In genomic region chr9:272251-273213, GRCh38 we compare ENCODE assay signal across 1 cellular context.
TF ChIP-seq lines count a peak whose summit lies in the region.

No MANE protein-coding gene starts in this region.

TF ChIP-seq in GM12878, 131 proteins besides CTCF, POLR2A, EP300 and RAD21 (continued from another document and continues in another):
- TF ChIP-seq USF2 (IDR thresholded peaks at IDR 0.05; ENCODE audit: borderline replicate concordance, low read depth, low read length) (no peak), NFIC (IDR thresholded peaks at IDR 0.05; ENCODE audit: low read depth, low read length) (no peak; the same call in 1 of the 2 replicates), KAT2A (conservative IDR thresholded peaks at IDR 0.05; ENCODE audit: control insufficient read depth, low read depth, low read length) (no peak), PAX5 (IDR thresholded peaks at IDR 0.05; ENCODE audit: borderline replicate concordance, low read depth, low read length) (peak; percentile 14; the same call in 1 of the 2 replicates), RBBP5 (conservative IDR thresholded peaks at IDR 0.05) (no peak), ZNF622 (IDR thresholded peaks at IDR 0.05) (no peak), MYC (IDR thresholded peaks at IDR 0.05; ENCODE audit: insufficient read depth, insufficient read length, insufficient replicate concordance, low read length, severe bottlenecking) (no peak), BMI1 (IDR thresholded peaks at IDR 0.05; ENCODE audit: borderline replicate concordance) (no peak; the same call in 1 of the 2 replicates), FOXM1 (IDR thresholded peaks at IDR 0.05; ENCODE audit: low read depth, low read length) (no peak; the same call in 1 of the 2 replicates), SPI1 (IDR thresholded peaks at IDR 0.05; ENCODE audit: borderline replicate concordance, insufficient read depth, low read depth, low read length) (peak; percentile 95), CREB1 (IDR thresholded peaks at IDR 0.05; ENCODE audit: low read depth) (peak; percentile 67), ASH2L (IDR thresholded peaks at IDR 0.05; ENCODE audit: borderline replicate concordance, low read depth) (no peak), ATF7 (IDR thresholded peaks at IDR 0.05; ENCODE audit: low read depth) (peak; percentile 79), DPF2 (IDR thresholded peaks at IDR 0.05) (peak; percentile 60; the same call in 1 of the 2 replicates), IRF4 (IDR thresholded peaks at IDR 0.05; ENCODE audit: low read depth, low read length) (0 out of 2 replicates have a peak, but pooled peaks have one; percentile 19), GABPA (IDR thresholded peaks at IDR 0.05; ENCODE audit: low read depth) (peak; percentile 74), IKZF2 (IDR thresholded peaks at IDR 0.05) (peak; percentile 47 to 62; a peak in 3 of 4 replicates), ETV6 (conservative IDR thresholded peaks at IDR 0.05 in 1 of 2, IDR thresholded peaks at IDR 0.05 in 1 of 2; ENCODE audit: borderline replicate concordance in 1 of 2, low read depth in 1 of 2) (peak in 1 of 2 experiments; percentile 97; a peak in 2 of 4 replicates), MEF2A (IDR thresholded peaks at IDR 0.05; ENCODE audit: insufficient read depth, low read depth, low read length) (0 out of 2 replicates have a peak, but pooled peaks have one; percentile 20), MLLT1 (IDR thresholded peaks at IDR 0.05) (peak; percentile 87), YBX1 (IDR thresholded peaks at IDR 0.05) (no peak), STAT1 (conservative IDR thresholded peaks at IDR 0.05) (no peak), PML (IDR thresholded peaks at IDR 0.05; ENCODE audit: low read length) (0 out of 2 replicates have a peak, but pooled peaks have one; percentile 73), NR2C1 (IDR thresholded peaks at IDR 0.05) (no peak), SIX5 (IDR thresholded peaks at IDR 0.05; ENCODE audit: low read depth, low read length, severe bottlenecking) (no peak), TARDBP (IDR thresholded peaks at IDR 0.05; ENCODE audit: borderline replicate concordance) (peak; percentile 53; the same call in 1 of the 2 replicates), ZNF24 (IDR thresholded peaks at IDR 0.05) (no peak), ZNF384 (IDR thresholded peaks at IDR 0.05; ENCODE audit: borderline replicate concordance, low read depth, low read length) (no peak), CHD2 (IDR thresholded peaks at IDR 0.05; ENCODE audit: borderline replicate concordance, low read depth, low read length) (peak; percentile 39; the same call in 1 of the 2 replicates), HDAC6 (IDR thresholded peaks at IDR 0.05; ENCODE audit: unreplicated experiment) (no peak), EED (IDR thresholded peaks at IDR 0.05; ENCODE audit: low read depth) (0 out of 2 replicates have a peak, but pooled peaks have one; percentile 26), PAX8 (IDR thresholded peaks at IDR 0.05) (peak; percentile 94), EZH2 (IDR thresholded peaks at IDR 0.05; ENCODE audit: borderline replicate concordance, control insufficient read depth, low read depth, low read length) (no peak), SMARCA5 (IDR thresholded peaks at IDR 0.05) (peak; percentile 83; the same call in 1 of the 2 replicates), POU2F2 (IDR thresholded peaks at IDR 0.05; ENCODE audit: borderline replicate concordance, low read depth, low read length) (peak; percentile 59; the same call in 2 of the 3 replicates), CREM (IDR thresholded peaks at IDR 0.05; ENCODE audit: low read depth) (peak; percentile 49), MEF2B (IDR thresholded peaks at IDR 0.05; ENCODE audit: partially characterized antibody, poor library complexity, severe bottlenecking) (peak; percentile 28), MTA2 (IDR thresholded peaks at IDR 0.05; ENCODE audit: low read depth) (peak; percentile 32; the same call in 1 of the 2 replicates), ZNF217 (IDR thresholded peaks at IDR 0.05) (0 out of 2 replicates have a peak, but pooled peaks have one; percentile 15)
- TF ChIP-seq, protein P1, sequence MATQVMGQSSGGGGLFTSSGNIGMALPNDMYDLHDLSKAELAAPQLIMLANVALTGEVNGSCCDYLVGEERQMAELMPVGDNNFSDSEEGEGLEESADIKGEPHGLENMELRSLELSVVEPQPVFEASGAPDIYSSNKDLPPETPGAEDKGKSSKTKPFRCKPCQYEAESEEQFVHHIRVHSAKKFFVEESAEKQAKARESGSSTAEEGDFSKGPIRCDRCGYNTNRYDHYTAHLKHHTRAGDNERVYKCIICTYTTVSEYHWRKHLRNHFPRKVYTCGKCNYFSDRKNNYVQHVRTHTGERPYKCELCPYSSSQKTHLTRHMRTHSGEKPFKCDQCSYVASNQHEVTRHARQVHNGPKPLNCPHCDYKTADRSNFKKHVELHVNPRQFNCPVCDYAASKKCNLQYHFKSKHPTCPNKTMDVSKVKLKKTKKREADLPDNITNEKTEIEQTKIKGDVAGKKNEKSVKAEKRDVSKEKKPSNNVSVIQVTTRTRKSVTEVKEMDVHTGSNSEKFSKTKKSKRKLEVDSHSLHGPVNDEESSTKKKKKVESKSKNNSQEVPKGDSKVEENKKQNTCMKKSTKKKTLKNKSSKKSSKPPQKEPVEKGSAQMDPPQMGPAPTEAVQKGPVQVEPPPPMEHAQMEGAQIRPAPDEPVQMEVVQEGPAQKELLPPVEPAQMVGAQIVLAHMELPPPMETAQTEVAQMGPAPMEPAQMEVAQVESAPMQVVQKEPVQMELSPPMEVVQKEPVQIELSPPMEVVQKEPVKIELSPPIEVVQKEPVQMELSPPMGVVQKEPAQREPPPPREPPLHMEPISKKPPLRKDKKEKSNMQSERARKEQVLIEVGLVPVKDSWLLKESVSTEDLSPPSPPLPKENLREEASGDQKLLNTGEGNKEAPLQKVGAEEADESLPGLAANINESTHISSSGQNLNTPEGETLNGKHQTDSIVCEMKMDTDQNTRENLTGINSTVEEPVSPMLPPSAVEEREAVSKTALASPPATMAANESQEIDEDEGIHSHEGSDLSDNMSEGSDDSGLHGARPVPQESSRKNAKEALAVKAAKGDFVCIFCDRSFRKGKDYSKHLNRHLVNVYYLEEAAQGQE (IDR thresholded peaks at IDR 0.05; ENCODE audit: low read depth, low read length): no peak
- TF ChIP-seq, protein P2, sequence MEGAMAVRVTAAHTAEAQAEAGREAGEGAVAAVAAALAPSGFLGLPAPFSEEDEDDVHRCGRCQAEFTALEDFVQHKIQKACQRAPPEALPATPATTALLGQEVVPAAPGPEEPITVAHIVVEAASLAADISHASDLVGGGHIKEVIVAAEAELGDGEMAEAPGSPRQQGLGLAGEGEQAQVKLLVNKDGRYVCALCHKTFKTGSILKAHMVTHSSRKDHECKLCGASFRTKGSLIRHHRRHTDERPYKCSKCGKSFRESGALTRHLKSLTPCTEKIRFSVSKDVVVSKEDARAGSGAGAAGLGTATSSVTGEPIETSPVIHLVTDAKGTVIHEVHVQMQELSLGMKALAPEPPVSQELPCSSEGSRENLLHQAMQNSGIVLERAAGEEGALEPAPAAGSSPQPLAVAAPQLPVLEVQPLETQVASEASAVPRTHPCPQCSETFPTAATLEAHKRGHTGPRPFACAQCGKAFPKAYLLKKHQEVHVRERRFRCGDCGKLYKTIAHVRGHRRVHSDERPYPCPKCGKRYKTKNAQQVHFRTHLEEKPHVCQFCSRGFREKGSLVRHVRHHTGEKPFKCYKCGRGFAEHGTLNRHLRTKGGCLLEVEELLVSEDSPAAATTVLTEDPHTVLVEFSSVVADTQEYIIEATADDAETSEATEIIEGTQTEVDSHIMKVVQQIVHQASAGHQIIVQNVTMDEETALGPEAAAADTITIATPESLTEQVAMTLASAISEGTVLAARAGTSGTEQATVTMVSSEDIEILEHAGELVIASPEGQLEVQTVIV (IDR thresholded peaks at IDR 0.05; ENCODE audit: borderline replicate concordance, partially characterized antibody): no peak
- TF ChIP-seq, protein P3, sequence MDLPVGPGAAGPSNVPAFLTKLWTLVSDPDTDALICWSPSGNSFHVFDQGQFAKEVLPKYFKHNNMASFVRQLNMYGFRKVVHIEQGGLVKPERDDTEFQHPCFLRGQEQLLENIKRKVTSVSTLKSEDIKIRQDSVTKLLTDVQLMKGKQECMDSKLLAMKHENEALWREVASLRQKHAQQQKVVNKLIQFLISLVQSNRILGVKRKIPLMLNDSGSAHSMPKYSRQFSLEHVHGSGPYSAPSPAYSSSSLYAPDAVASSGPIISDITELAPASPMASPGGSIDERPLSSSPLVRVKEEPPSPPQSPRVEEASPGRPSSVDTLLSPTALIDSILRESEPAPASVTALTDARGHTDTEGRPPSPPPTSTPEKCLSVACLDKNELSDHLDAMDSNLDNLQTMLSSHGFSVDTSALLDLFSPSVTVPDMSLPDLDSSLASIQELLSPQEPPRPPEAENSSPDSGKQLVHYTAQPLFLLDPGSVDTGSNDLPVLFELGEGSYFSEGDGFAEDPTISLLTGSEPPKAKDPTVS (IDR thresholded peaks at IDR 0.05; ENCODE audit: low read depth, low read length): no peak
- TF ChIP-seq, protein P4, sequence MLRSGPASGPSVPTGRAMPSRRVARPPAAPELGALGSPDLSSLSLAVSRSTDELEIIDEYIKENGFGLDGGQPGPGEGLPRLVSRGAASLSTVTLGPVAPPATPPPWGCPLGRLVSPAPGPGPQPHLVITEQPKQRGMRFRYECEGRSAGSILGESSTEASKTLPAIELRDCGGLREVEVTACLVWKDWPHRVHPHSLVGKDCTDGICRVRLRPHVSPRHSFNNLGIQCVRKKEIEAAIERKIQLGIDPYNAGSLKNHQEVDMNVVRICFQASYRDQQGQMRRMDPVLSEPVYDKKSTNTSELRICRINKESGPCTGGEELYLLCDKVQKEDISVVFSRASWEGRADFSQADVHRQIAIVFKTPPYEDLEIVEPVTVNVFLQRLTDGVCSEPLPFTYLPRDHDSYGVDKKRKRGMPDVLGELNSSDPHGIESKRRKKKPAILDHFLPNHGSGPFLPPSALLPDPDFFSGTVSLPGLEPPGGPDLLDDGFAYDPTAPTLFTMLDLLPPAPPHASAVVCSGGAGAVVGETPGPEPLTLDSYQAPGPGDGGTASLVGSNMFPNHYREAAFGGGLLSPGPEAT (IDR thresholded peaks at IDR 0.05; ENCODE audit: low read depth): peak; percentile 75
- TF ChIP-seq, protein P5, sequence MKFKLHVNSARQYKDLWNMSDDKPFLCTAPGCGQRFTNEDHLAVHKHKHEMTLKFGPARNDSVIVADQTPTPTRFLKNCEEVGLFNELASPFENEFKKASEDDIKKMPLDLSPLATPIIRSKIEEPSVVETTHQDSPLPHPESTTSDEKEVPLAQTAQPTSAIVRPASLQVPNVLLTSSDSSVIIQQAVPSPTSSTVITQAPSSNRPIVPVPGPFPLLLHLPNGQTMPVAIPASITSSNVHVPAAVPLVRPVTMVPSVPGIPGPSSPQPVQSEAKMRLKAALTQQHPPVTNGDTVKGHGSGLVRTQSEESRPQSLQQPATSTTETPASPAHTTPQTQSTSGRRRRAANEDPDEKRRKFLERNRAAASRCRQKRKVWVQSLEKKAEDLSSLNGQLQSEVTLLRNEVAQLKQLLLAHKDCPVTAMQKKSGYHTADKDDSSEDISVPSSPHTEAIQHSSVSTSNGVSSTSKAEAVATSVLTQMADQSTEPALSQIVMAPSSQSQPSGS (IDR thresholded peaks at IDR 0.05; ENCODE audit: low read length): peak; percentile 69
- TF ChIP-seq, protein P6, sequence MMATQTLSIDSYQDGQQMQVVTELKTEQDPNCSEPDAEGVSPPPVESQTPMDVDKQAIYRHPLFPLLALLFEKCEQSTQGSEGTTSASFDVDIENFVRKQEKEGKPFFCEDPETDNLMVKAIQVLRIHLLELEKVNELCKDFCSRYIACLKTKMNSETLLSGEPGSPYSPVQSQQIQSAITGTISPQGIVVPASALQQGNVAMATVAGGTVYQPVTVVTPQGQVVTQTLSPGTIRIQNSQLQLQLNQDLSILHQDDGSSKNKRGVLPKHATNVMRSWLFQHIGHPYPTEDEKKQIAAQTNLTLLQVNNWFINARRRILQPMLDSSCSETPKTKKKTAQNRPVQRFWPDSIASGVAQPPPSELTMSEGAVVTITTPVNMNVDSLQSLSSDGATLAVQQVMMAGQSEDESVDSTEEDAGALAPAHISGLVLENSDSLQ (IDR thresholded peaks at IDR 0.05): no peak
- TF ChIP-seq, protein P7, sequence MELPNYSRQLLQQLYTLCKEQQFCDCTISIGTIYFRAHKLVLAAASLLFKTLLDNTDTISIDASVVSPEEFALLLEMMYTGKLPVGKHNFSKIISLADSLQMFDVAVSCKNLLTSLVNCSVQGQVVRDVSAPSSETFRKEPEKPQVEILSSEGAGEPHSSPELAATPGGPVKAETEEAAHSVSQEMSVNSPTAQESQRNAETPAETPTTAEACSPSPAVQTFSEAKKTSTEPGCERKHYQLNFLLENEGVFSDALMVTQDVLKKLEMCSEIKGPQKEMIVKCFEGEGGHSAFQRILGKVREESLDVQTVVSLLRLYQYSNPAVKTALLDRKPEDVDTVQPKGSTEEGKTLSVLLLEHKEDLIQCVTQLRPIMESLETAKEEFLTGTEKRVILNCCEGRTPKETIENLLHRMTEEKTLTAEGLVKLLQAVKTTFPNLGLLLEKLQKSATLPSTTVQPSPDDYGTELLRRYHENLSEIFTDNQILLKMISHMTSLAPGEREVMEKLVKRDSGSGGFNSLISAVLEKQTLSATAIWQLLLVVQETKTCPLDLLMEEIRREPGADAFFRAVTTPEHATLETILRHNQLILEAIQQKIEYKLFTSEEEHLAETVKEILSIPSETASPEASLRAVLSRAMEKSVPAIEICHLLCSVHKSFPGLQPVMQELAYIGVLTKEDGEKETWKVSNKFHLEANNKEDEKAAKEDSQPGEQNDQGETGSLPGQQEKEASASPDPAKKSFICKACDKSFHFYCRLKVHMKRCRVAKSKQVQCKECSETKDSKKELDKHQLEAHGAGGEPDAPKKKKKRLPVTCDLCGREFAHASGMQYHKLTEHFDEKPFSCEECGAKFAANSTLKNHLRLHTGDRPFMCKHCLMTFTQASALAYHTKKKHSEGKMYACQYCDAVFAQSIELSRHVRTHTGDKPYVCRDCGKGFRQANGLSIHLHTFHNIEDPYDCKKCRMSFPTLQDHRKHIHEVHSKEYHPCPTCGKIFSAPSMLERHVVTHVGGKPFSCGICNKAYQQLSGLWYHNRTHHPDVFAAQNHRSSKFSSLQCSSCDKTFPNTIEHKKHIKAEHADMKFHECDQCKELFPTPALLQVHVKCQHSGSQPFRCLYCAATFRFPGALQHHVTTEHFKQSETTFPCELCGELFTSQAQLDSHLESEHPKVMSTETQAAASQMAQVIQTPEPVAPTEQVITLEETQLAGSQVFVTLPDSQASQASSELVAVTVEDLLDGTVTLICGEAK (IDR thresholded peaks at IDR 0.05; ENCODE audit: borderline replicate concordance): peak; percentile 68; the same call in 1 of the 2 replicates
